In the genomic region with DNA sequence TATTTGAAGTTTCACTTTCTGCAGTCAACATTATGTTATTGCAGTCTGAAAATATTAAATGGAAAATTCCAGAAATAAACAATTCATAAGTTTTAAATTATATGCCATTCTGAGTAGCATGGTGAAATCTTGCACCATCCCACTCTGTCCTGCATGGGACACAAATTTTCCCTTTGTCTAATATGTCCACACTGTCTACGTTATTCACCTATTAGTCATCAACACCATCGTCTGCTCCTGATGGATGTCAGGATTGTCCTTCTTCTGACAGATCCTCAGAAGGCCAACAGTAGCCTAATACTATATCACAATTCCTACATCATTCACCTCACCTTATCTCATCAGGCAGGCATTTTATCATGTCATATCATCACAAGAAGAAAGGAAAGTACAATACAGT, we compare ENCODE assay signal across 14 cellular contexts.
"Had no signal": no experiment of that assay in that cellular context is flagged by ENCODE, and none has a peak within 500 bp of the region (broad histone marks: within the 10 kb centered on the region; RNA-seq: fewer than 3 reads in every experiment).

No MANE protein-coding gene starts in this region.

- H3K27me3 ChIP-seq: body of pancreas, esophagus muscularis mucosa, sigmoid colon, suprapubic skin had no signal

- DNase-seq: activated CD8-positive, alpha-beta memory T cell treated with anti-CD3 and anti-CD28 coated beads, Interleukin-2, amount 50 U/mL, for 48 hours; activated CD8-positive, alpha-beta T cell treated with anti-CD3 and anti-CD28 coated beads for 36 hours; activated naive CD4-positive, alpha-beta T cell treated with Interleukin-2 at 50 U/mL for 16 hours; body of pancreas; left ventricle myocardium inferior; mesenchymal stem cell; occipital lobe; psoas muscle; sigmoid colon; stimulated activated CD4-positive, alpha-beta T cell treated with anti-CD3 and anti-CD28 coated beads, Interleukin-12 subunit alpha, Interleukin-12 subunit beta, amount 100 ng/mL, for 4 hours; stimulated activated naive CD4-positive, alpha-beta T cell; SW 1271 had no signal

- H3K4me3 ChIP-seq: body of pancreas, esophagus muscularis mucosa, left ventricle myocardium inferior, psoas muscle, sigmoid colon, suprapubic skin had no signal

- H3K27ac ChIP-seq: body of pancreas, esophagus muscularis mucosa, left ventricle myocardium inferior, psoas muscle, sigmoid colon, suprapubic skin had no signal

- H3K4me1 ChIP-seq: body of pancreas, left ventricle myocardium inferior, psoas muscle, suprapubic skin had no signal

- ATAC-seq: activated CD8-positive, alpha-beta T cell treated with anti-CD3 and anti-CD28 coated beads for 36 hours; body of pancreas; psoas muscle had no signal
